ENCODE assay signal across 28 cellular contexts in genomic region chr1:12505639-12506311, GRCh38.
A peak's percentile ranks its signal among the peaks of the same experiment; 100 is the strongest.
DNase-seq lines count a peak whose midpoint lies in the region; ATAC-seq, FAIRE-seq and TF ChIP-seq lines count a peak whose summit lies in the region.
"Had no signal": no experiment of that assay in that cellular context is flagged by ENCODE, and none has a peak within 500 bp of the region (broad histone marks: within the 10 kb centered on the region; RNA-seq: fewer than 3 reads in every experiment).

No MANE protein-coding gene starts in this region.

- H3K36me3 ChIP-seq in right atrium auricular region, result peaks cover 21% of the 10 kb centered on the region
- H3K36me3 ChIP-seq in K562 (ENCODE audit: control insufficient read depth, insufficient read depth, low read length), result peaks cover 51% of the 10 kb centered on the region
- H3K36me3 ChIP-seq in neural progenitor cell, result no peaks in the 10 kb centered on the region
- H3K36me3 ChIP-seq in PC-9 (ENCODE audit: low read depth), result no peaks in the 10 kb centered on the region

- no peak for TF ChIP-seq POLR2A in K562 (conservative IDR thresholded peaks at IDR 0.05)

- H3K27ac Mint-ChIP-seq in neural progenitor cell, result peak overlapping the region; percentile 74
- no peak overlapping the region for H3K27ac Mint-ChIP-seq in glutamatergic neuron (ENCODE audit: unreplicated experiment)
- H3K27ac Mint-ChIP-seq: activated CD4-positive, alpha-beta memory T cell treated with anti-CD3 and anti-CD28 coated beads for 36 hours had no signal

- intact Hi-C loops in left ventricle myocardium superior (cut with micrococcal nuclease), result no loop called here
- intact Hi-C loops in K562 (cut with micrococcal nuclease), result no loop called here
- intact Hi-C loops in PC-9 (cut with micrococcal nuclease; ENCODE audit: unreplicated experiment), result no loop called here

- FAIRE-seq in K562 (lab: Jason Lieb, UNC), result no peak
- FAIRE-seq: A549, endothelial cell of umbilical vein, GM19239 had no signal

- H3K9ac ChIP-seq in K562 (ENCODE audit: insufficient read depth in 1 of 2, low read depth in 2 of 2, low read length in 2 of 2) (peak overlapping the region in 1 of 2 experiments; percentile 66; a peak in 2 of 4 replicates), neural progenitor cell (no peak overlapping the region)
- H3K9ac ChIP-seq: KMS-11 had no signal

- H3K79me2 ChIP-seq in K562 (ENCODE audit: control insufficient read depth, insufficient read depth, low read length) (no peaks in the 10 kb centered on the region), neural progenitor cell (ENCODE audit: low read depth) (no peaks in the 10 kb centered on the region), PC-9 (ENCODE audit: low read depth) (no peaks in the 10 kb centered on the region)

- H3K4me1 Mint-ChIP-seq in neural progenitor cell (peaks cover 31% of the 10 kb centered on the region), glutamatergic neuron (ENCODE audit: low read depth, unreplicated experiment) (no peaks in the 10 kb centered on the region)

- H4K20me1 ChIP-seq in K562 (replicated peaks; ENCODE audit: control insufficient read depth, insufficient read depth, low read length) (no peaks in the 10 kb centered on the region), neural progenitor cell (ENCODE audit: low read depth) (no peaks in the 10 kb centered on the region), PC-9 (ENCODE audit: insufficient read depth) (no peaks in the 10 kb centered on the region)

- peaks cover 2% of the 10 kb centered on the region for H3K36me3 Mint-ChIP-seq in neural progenitor cell
- no peaks in the 10 kb centered on the region for H3K36me3 Mint-ChIP-seq in glutamatergic neuron (ENCODE audit: unreplicated experiment)

- TF ChIP-seq EP300 in K562 (IDR thresholded peaks at IDR 0.05; ENCODE audit: low read length), result no peak

- peaks cover 2% of the 10 kb centered on the region for H3K27me3 Mint-ChIP-seq in neural progenitor cell (ENCODE audit: insufficient read depth, low read depth)
- H3K27me3 Mint-ChIP-seq in glutamatergic neuron (ENCODE audit: unreplicated experiment), result peaks cover 5% of the 10 kb centered on the region
- H3K27me3 Mint-ChIP-seq: activated CD4-positive, alpha-beta memory T cell treated with anti-CD3 and anti-CD28 coated beads for 36 hours had no signal

- H3K4me3 ChIP-seq in right atrium auricular region, result no peak overlapping the region
- H3K4me3 ChIP-seq in K562, result no peak overlapping the region
- no peak overlapping the region for H3K4me3 ChIP-seq in neural progenitor cell
- H3K4me3 ChIP-seq in PC-9, result no peak overlapping the region
- H3K4me3 ChIP-seq: A549, gastroesophageal sphincter, right lobe of liver, tibial artery had no signal

- TF ChIP-seq RAD21 in K562 (CRISPR knock-in tag; conservative IDR thresholded peaks at IDR 0.05 in 1 of 2, IDR thresholded peaks at IDR 0.05 in 1 of 2), result no peak

- CTCF ChIA-PET in K562 (lab: Yijun Ruan, JAX; ENCODE audit: low intra/inter-chr PET ratio), result no interaction called here
- CTCF ChIA-PET in PC-9 (lab: Charles Lee), result no interaction called here

- H3K9me1 ChIP-seq in K562 (ENCODE audit: control insufficient read depth, insufficient read depth, low read length), result no peaks in the 10 kb centered on the region

- peaks cover 0 to 38% of the 10 kb centered on the region in 2 donors for H3K4me1 ChIP-seq in right atrium auricular region
- H3K4me1 ChIP-seq in K562 (replicated peaks in 1 of 2; ENCODE audit: control insufficient read depth in 2 of 2, insufficient read depth in 2 of 2, low read length in 2 of 2), result peaks cover 22 to 24% of the 10 kb centered on the region in 2 experiments
- H3K4me1 ChIP-seq in neural progenitor cell, result peaks cover 30% of the 10 kb centered on the region
- no peaks in the 10 kb centered on the region for H3K4me1 ChIP-seq in PC-9 (replicated peaks; ENCODE audit: insufficient read depth)
- H3K4me1 ChIP-seq: A549, right lobe of liver had no signal

- no peaks in the 10 kb centered on the region for H3K9me2 ChIP-seq in PC-9 (ENCODE audit: insufficient read depth)

- no TSS peak for BruUV-seq in K562 (replicated peaks; lab: Mats Ljungman, UMichigan)
- no TSS peak for BruUV-seq in PC-9 (replicated peaks; lab: Mats Ljungman, UMichigan)

- POLR2A ChIA-PET in K562 (lab: Yijun Ruan, JAX) (interaction anchor here (0.9 to 6.7 kb wide), 2 partner anchors 11 to 104 kb away, joined by 3 to 38 read pairs; no protein-coding TSS in a partner anchor), PC-9 (lab: Charles Lee; ENCODE audit: unreplicated experiment) (no interaction called here)

- no peak for TF ChIP-seq CTCF in right atrium auricular region (IDR thresholded peaks at IDR 0.05)
- TF ChIP-seq CTCF in K562 (IDR thresholded peaks at IDR 0.05 in 2 of 3, conservative IDR thresholded peaks at IDR 0.05 in 1 of 3; ENCODE audit: insufficient read depth in 2 of 3, low read depth in 1 of 3, low read length in 3 of 3), result no peak
- no peak for TF ChIP-seq CTCF in neural progenitor cell (IDR thresholded peaks at IDR 0.05)
- TF ChIP-seq CTCF in glutamatergic neuron (IDR thresholded peaks at IDR 0.05; ENCODE audit: partially characterized antibody, unreplicated experiment), result no peak
- no peak for TF ChIP-seq CTCF in PC-9 (conservative IDR thresholded peaks at IDR 0.05)

- H3K27ac ChIP-seq in right atrium auricular region, result peak overlapping the region in 1 of 2 donors; percentile 43
- H3K27ac ChIP-seq in K562 (ENCODE audit: extremely low read depth, low read depth, low read length), result no peak overlapping the region
- no peak overlapping the region for H3K27ac ChIP-seq in neural progenitor cell
- no peak overlapping the region for H3K27ac ChIP-seq in PC-9
- H3K27ac ChIP-seq: A549, KMS-11, right lobe of liver, tibial artery had no signal

- H3K9me3 Mint-ChIP-seq in neural progenitor cell (no peaks in the 10 kb centered on the region), glutamatergic neuron (ENCODE audit: unreplicated experiment) (peaks cover 2% of the 10 kb centered on the region)
- H3K9me3 Mint-ChIP-seq: activated CD4-positive, alpha-beta memory T cell treated with anti-CD3 and anti-CD28 coated beads for 36 hours; H9 had no signal

- ATAC-seq in left ventricle myocardium superior (peak; percentile 55), K562 (no peak), HG03521 (IDR thresholded peaks at IDR 0.05; ENCODE audit: unreplicated experiment) (no peak), GM18870 (IDR thresholded peaks at IDR 0.05; ENCODE audit: unreplicated experiment) (no peak)
- ATAC-seq: A549, gastroesophageal sphincter, right lobe of liver had no signal

- H2AFZ ChIP-seq in K562 (ENCODE audit: low read depth, low read length), result no peak overlapping the region
- H2AFZ ChIP-seq in neural progenitor cell (replicated peaks), result no peak overlapping the region
- no peak overlapping the region for H2AFZ ChIP-seq in PC-9

- no peaks in the 10 kb centered on the region for H3K9me3 ChIP-seq in right atrium auricular region
- no peaks in the 10 kb centered on the region for H3K9me3 ChIP-seq in K562 (replicated peaks; ENCODE audit: control insufficient read depth, insufficient read depth, low read depth, low read length)
- no peaks in the 10 kb centered on the region for H3K9me3 ChIP-seq in neural progenitor cell (ENCODE audit: low read depth)
- H3K9me3 ChIP-seq in PC-9 (ENCODE audit: insufficient read depth, low read depth), result no peaks in the 10 kb centered on the region
- H3K9me3 ChIP-seq: A549, gastroesophageal sphincter, right lobe of liver, tibial artery had no signal

- in situ Hi-C loops in K562 (cut with MboI), result no loop called here

- H3K4me3 Mint-ChIP-seq in neural progenitor cell (no peak overlapping the region), glutamatergic neuron (ENCODE audit: unreplicated experiment) (no peak overlapping the region)
- H3K4me3 Mint-ChIP-seq: activated CD4-positive, alpha-beta memory T cell treated with anti-CD3 and anti-CD28 coated beads for 36 hours; H9 had no signal

- H3F3A ChIP-seq in neural progenitor cell (ENCODE audit: low read depth) (peaks cover 22% of the 10 kb centered on the region), PC-9 (ENCODE audit: insufficient read depth, low read depth) (no peaks in the 10 kb centered on the region)

- H3K4me2 ChIP-seq in K562 (ENCODE audit: insufficient read depth, low read length), result no peak overlapping the region
- H3K4me2 ChIP-seq in neural progenitor cell, result peak overlapping the region; percentile 38
- no peak overlapping the region for H3K4me2 ChIP-seq in PC-9
- H3K4me2 ChIP-seq: A549, KMS-11 had no signal

- H3K27me3 ChIP-seq in right atrium auricular region (no peaks in the 10 kb centered on the region), K562 (ENCODE audit: control insufficient read depth in 2 of 2, insufficient read depth in 2 of 2, low read length in 2 of 2) (no peaks in the 10 kb centered on the region), neural progenitor cell (no peaks in the 10 kb centered on the region), PC-9 (ENCODE audit: insufficient read depth, low read depth) (no peaks in the 10 kb centered on the region)
- H3K27me3 ChIP-seq: gastroesophageal sphincter, right lobe of liver, tibial artery had no signal

- WGBS in K562 (ENCODE audit: insufficient coverage, low coverage, missing lambda C conversion rate), result 82% methylated on average over 12 of the region's 12 CpGs

- DNase-seq in left ventricle myocardium superior, result no peak
- no peak for DNase-seq in right atrium auricular region (ENCODE audit: low spot score)
- DNase-seq in K562 (ENCODE audit: extremely low read depth in 1 of 4, low spot score in 3 of 4), result no peak
- peak; percentile 22 for DNase-seq in neural progenitor cell (ENCODE audit: low spot score)
- no peak for DNase-seq in glutamatergic neuron
- DNase-seq in PC-9, result no peak
- DNase-seq: activated CD4-positive, alpha-beta memory T cell treated with anti-CD3 and anti-CD28 coated beads for 36 hours; activated effector memory CD4-positive, alpha-beta T cell treated with Interleukin-2 at 50 U/mL for 16 hours; AML-193; cerebellar nuclear complex; DMS153; H9; islet precursor cell; MM.1S; NCI-H1417; NCI-H2081 treated with DMSO at 0.1 percent for 48 hours; NCI-H226; right lobe of liver; stimulated activated CD4-positive, alpha-beta T cell treated with anti-CD3 and anti-CD28 coated beads, Interleukin-12 subunit alpha, Interleukin-12 subunit beta, amount 100 ng/mL, for 4 hours; stimulated activated CD4-positive, alpha-beta T cell treated with anti-CD3 and anti-CD28 coated beads, Interleukin-4, amount 100 ng/mL, for 1 hour; tibial artery had no signal

TF ChIP-seq in K562, 482 proteins besides CTCF, POLR2A, EP300 and RAD21 (continues in another document):
- TF ChIP-seq SNAPC5 (CRISPR knock-in tag; IDR thresholded peaks at IDR 0.05) (no peak), WHSC1 (IDR thresholded peaks at IDR 0.05; ENCODE audit: low read length) (peak; percentile 18), POLR2G (IDR thresholded peaks at IDR 0.05; ENCODE audit: low read depth, low read length) (0 out of 2 replicates have a peak, but pooled peaks have one; percentile 19), SMAD2 (IDR thresholded peaks at IDR 0.05; ENCODE audit: low read depth, low read length) (no peak), NR1H2 (CRISPR knock-in tag; IDR thresholded peaks at IDR 0.05) (no peak), ZNF551 (CRISPR knock-in tag; IDR thresholded peaks at IDR 0.05) (no peak), FOXA3 (CRISPR knock-in tag; conservative IDR thresholded peaks at IDR 0.05 in 1 of 2, IDR thresholded peaks at IDR 0.05 in 1 of 2) (0 out of 4 replicates have a peak, but pooled peaks of 1 of the 2 experiments have one; percentile 17)
